Comparison of ENCODE assay signal across 1 cellular context in the genomic region with DNA sequence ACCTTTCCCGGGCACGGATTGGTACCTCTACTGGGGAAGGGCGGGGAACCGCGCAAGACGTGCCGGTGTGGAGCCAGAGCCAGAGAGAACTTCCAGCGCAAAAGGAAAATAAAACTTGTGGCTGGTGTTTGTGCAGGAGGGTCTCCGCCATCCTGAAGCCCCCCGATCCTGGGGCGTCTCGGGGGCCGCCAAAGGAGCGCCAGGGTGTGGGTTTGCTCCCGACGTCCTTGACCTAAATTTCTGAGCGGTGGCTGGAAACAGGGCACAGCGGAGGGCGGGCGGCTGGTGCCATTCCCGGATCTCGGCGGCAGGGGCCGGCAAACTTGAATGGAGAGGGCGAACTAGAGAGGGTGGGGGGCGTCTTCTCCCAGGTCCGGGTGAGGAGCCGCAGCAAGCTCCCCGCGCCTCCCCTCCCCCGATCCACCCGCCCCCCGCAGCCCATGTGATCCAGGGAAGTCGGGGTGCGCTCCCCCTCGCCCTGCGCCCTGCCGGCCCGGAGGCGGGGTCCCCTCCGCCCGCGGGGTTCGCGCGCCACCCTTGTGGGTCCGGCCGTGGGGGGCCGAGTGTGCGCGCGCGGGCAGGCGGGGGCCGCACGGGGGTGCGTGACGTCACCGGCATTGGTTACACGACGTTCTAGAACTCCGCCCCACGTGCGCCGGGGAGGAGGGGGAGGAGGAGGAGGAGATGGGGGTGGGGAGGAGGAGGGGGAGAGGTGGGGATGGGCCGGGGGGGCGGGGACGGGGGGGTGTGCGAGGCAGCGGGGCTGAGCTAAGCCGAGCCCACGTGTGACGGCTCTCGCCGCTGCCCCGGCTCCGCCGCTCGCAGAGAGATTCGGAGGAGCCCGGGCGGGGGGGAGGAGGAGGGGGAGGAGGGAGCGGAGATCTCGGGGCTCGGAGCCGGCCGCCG.
TF ChIP-seq lines count a peak whose summit lies in the region.

A gene (plus strand): TSS at position 748 of the 906 bp plus-strand sequence. CDS start 220 bp downstream, outside the sequence.

TF ChIP-seq in HepG2, 621 proteins besides CTCF, POLR2A, EP300 and RAD21 (continued from another document and continues in another):
- TF ChIP-seq SMAD3 (CRISPR knock-in tag; IDR thresholded peaks at IDR 0.05) (peak; percentile 32; the same call in 1 of the 2 replicates), HOXA5 (CRISPR knock-in tag; IDR thresholded peaks at IDR 0.05) (no peak), HNRNPK (IDR thresholded peaks at IDR 0.05; ENCODE audit: low read depth, low read length, poor library complexity, severe bottlenecking) (peak; percentile 90), PTBP1 (IDR thresholded peaks at IDR 0.05; ENCODE audit: low read depth, low read length, poor library complexity, severe bottlenecking) (no peak), NCOA2 (CRISPR knock-in tag; IDR thresholded peaks at IDR 0.05) (no peak), ZKSCAN5 (CRISPR knock-in tag; IDR thresholded peaks at IDR 0.05) (no peak), ZNF761 (CRISPR knock-in tag; conservative IDR thresholded peaks at IDR 0.05) (no peak), MED13 (CRISPR knock-in tag; IDR thresholded peaks at IDR 0.05) (0 out of 2 replicates have a peak, but pooled peaks have one; percentile 40), ZNF101 (CRISPR knock-in tag; IDR thresholded peaks at IDR 0.05; ENCODE audit: borderline replicate concordance, low read depth) (0 out of 2 replicates have a peak, but pooled peaks have one; percentile 48), SMYD3 (CRISPR knock-in tag; IDR thresholded peaks at IDR 0.05) (no peak), GABPB1 (CRISPR knock-in tag; IDR thresholded peaks at IDR 0.05) (peak; percentile 30; the same call in 1 of the 2 replicates), KAT2B (IDR thresholded peaks at IDR 0.05; ENCODE audit: borderline replicate concordance, low read depth, low read length) (no peak), ZBTB21 (CRISPR knock-in tag; IDR thresholded peaks at IDR 0.05) (peak; percentile 68; the same call in 1 of the 2 replicates), SRSF1 (optimal IDR thresholded peaks at IDR 0.05; ENCODE audit: low read depth, low read length) (no peak), SMAD1 (CRISPR knock-in tag; IDR thresholded peaks at IDR 0.05; ENCODE audit: borderline replicate concordance, low read depth) (no peak), ZNF816 (CRISPR knock-in tag; IDR thresholded peaks at IDR 0.05; ENCODE audit: borderline replicate concordance) (0 out of 2 replicates have a peak, but pooled peaks have one; percentile 34), PAX8 (CRISPR knock-in tag; IDR thresholded peaks at IDR 0.05; ENCODE audit: borderline replicate concordance) (no peak), SMARCC2 (IDR thresholded peaks at IDR 0.05) (no peak), MXD4 (CRISPR knock-in tag; IDR thresholded peaks at IDR 0.05) (no peak), TAF1 (CRISPR knock-in tag; IDR thresholded peaks at IDR 0.05) (0 out of 2 replicates have a peak, but pooled peaks have one; percentile 8), RORA (CRISPR knock-in tag; IDR thresholded peaks at IDR 0.05) (peak; percentile 84; the same call in 1 of the 2 replicates), ZNF343 (CRISPR knock-in tag; IDR thresholded peaks at IDR 0.05) (no peak), ATF7-NPFF (CRISPR knock-in tag; IDR thresholded peaks at IDR 0.05; ENCODE audit: low read depth) (peak; percentile 33; the same call in 1 of the 2 replicates), ZFP1 (CRISPR knock-in tag; IDR thresholded peaks at IDR 0.05) (peak; percentile 21; the same call in 1 of the 2 replicates), EED (CRISPR knock-in tag; IDR thresholded peaks at IDR 0.05) (no peak), MAF1 (CRISPR knock-in tag; IDR thresholded peaks at IDR 0.05; ENCODE audit: borderline replicate concordance) (no peak)
- TF ChIP-seq, protein P1, sequence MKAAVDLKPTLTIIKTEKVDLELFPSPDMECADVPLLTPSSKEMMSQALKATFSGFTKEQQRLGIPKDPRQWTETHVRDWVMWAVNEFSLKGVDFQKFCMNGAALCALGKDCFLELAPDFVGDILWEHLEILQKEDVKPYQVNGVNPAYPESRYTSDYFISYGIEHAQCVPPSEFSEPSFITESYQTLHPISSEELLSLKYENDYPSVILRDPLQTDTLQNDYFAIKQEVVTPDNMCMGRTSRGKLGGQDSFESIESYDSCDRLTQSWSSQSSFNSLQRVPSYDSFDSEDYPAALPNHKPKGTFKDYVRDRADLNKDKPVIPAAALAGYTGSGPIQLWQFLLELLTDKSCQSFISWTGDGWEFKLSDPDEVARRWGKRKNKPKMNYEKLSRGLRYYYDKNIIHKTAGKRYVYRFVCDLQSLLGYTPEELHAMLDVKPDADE (CRISPR knock-in tag; IDR thresholded peaks at IDR 0.05) = no peak
- TF ChIP-seq, protein P2, sequence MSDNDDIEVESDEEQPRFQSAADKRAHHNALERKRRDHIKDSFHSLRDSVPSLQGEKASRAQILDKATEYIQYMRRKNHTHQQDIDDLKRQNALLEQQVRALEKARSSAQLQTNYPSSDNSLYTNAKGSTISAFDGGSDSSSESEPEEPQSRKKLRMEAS (IDR thresholded peaks at IDR 0.05) = peak; percentile 89
- TF ChIP-seq, protein P3, sequence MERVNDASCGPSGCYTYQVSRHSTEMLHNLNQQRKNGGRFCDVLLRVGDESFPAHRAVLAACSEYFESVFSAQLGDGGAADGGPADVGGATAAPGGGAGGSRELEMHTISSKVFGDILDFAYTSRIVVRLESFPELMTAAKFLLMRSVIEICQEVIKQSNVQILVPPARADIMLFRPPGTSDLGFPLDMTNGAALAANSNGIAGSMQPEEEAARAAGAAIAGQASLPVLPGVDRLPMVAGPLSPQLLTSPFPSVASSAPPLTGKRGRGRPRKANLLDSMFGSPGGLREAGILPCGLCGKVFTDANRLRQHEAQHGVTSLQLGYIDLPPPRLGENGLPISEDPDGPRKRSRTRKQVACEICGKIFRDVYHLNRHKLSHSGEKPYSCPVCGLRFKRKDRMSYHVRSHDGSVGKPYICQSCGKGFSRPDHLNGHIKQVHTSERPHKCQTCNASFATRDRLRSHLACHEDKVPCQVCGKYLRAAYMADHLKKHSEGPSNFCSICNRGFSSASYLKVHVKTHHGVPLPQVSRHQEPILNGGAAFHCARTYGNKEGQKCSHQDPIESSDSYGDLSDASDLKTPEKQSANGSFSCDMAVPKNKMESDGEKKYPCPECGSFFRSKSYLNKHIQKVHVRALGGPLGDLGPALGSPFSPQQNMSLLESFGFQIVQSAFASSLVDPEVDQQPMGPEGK (CRISPR knock-in tag; IDR thresholded peaks at IDR 0.05) = peak; percentile 84; the same call in 1 of the 2 replicates
- TF ChIP-seq, protein P4, sequence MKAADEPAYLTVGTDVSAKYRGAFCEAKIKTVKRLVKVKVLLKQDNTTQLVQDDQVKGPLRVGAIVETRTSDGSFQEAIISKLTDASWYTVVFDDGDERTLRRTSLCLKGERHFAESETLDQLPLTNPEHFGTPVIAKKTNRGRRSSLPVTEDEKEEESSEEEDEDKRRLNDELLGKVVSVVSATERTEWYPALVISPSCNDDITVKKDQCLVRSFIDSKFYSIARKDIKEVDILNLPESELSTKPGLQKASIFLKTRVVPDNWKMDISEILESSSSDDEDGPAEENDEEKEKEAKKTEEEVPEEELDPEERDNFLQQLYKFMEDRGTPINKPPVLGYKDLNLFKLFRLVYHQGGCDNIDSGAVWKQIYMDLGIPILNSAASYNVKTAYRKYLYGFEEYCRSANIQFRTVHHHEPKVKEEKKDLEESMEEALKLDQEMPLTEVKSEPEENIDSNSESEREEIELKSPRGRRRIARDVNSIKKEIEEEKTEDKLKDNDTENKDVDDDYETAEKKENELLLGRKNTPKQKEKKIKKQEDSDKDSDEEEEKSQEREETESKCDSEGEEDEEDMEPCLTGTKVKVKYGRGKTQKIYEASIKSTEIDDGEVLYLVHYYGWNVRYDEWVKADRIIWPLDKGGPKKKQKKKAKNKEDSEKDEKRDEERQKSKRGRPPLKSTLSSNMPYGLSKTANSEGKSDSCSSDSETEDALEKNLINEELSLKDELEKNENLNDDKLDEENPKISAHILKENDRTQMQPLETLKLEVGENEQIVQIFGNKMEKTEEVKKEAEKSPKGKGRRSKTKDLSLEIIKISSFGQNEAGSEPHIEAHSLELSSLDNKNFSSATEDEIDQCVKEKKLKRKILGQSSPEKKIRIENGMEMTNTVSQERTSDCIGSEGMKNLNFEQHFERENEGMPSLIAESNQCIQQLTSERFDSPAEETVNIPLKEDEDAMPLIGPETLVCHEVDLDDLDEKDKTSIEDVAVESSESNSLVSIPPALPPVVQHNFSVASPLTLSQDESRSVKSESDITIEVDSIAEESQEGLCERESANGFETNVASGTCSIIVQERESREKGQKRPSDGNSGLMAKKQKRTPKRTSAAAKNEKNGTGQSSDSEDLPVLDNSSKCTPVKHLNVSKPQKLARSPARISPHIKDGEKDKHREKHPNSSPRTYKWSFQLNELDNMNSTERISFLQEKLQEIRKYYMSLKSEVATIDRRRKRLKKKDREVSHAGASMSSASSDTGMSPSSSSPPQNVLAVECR (CRISPR knock-in tag; IDR thresholded peaks at IDR 0.05; ENCODE audit: borderline replicate concordance) = peak; percentile 32
- TF ChIP-seq, protein P5, sequence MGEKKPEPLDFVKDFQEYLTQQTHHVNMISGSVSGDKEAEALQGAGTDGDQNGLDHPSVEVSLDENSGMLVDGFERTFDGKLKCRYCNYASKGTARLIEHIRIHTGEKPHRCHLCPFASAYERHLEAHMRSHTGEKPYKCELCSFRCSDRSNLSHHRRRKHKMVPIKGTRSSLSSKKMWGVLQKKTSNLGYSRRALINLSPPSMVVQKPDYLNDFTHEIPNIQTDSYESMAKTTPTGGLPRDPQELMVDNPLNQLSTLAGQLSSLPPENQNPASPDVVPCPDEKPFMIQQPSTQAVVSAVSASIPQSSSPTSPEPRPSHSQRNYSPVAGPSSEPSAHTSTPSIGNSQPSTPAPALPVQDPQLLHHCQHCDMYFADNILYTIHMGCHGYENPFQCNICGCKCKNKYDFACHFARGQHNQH (CRISPR knock-in tag; IDR thresholded peaks at IDR 0.05) = 0 out of 2 replicates have a peak, but pooled peaks have one; percentile 2
- TF ChIP-seq, protein P6, sequence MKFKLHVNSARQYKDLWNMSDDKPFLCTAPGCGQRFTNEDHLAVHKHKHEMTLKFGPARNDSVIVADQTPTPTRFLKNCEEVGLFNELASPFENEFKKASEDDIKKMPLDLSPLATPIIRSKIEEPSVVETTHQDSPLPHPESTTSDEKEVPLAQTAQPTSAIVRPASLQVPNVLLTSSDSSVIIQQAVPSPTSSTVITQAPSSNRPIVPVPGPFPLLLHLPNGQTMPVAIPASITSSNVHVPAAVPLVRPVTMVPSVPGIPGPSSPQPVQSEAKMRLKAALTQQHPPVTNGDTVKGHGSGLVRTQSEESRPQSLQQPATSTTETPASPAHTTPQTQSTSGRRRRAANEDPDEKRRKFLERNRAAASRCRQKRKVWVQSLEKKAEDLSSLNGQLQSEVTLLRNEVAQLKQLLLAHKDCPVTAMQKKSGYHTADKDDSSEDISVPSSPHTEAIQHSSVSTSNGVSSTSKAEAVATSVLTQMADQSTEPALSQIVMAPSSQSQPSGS (CRISPR knock-in tag; IDR thresholded peaks at IDR 0.05) = peak; percentile 51; the same call in 1 of the 2 replicates
- TF ChIP-seq, protein P7, sequence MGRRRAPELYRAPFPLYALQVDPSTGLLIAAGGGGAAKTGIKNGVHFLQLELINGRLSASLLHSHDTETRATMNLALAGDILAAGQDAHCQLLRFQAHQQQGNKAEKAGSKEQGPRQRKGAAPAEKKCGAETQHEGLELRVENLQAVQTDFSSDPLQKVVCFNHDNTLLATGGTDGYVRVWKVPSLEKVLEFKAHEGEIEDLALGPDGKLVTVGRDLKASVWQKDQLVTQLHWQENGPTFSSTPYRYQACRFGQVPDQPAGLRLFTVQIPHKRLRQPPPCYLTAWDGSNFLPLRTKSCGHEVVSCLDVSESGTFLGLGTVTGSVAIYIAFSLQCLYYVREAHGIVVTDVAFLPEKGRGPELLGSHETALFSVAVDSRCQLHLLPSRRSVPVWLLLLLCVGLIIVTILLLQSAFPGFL (CRISPR knock-in tag; IDR thresholded peaks at IDR 0.05) = 0 out of 2 replicates have a peak, but pooled peaks have one; percentile 75
- TF ChIP-seq, protein P8, sequence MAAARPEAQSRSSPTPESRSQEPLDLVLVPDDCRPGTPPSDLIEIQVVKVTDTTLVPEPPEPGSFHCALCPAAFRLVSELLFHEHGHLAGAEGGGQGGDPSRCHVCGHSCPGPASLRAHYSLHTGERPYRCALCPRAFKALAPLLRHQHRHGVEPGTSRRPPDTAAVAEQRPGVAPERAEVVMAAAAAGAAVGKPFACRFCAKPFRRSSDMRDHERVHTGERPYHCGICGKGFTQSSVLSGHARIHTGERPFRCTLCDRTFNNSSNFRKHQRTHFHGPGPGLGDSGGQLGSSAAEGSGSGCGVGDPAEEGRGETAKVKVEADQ (CRISPR knock-in tag; IDR thresholded peaks at IDR 0.05; ENCODE audit: borderline replicate concordance) = no peak; the same call in 1 of the 2 replicates
- TF ChIP-seq, protein P9, sequence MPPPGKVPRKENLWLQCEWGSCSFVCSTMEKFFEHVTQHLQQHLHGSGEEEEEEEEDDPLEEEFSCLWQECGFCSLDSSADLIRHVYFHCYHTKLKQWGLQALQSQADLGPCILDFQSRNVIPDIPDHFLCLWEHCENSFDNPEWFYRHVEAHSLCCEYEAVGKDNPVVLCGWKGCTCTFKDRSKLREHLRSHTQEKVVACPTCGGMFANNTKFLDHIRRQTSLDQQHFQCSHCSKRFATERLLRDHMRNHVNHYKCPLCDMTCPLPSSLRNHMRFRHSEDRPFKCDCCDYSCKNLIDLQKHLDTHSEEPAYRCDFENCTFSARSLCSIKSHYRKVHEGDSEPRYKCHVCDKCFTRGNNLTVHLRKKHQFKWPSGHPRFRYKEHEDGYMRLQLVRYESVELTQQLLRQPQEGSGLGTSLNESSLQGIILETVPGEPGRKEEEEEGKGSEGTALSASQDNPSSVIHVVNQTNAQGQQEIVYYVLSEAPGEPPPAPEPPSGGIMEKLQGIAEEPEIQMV (CRISPR knock-in tag; IDR thresholded peaks at IDR 0.05; ENCODE audit: low read depth) = no peak
- TF ChIP-seq, protein P10, sequence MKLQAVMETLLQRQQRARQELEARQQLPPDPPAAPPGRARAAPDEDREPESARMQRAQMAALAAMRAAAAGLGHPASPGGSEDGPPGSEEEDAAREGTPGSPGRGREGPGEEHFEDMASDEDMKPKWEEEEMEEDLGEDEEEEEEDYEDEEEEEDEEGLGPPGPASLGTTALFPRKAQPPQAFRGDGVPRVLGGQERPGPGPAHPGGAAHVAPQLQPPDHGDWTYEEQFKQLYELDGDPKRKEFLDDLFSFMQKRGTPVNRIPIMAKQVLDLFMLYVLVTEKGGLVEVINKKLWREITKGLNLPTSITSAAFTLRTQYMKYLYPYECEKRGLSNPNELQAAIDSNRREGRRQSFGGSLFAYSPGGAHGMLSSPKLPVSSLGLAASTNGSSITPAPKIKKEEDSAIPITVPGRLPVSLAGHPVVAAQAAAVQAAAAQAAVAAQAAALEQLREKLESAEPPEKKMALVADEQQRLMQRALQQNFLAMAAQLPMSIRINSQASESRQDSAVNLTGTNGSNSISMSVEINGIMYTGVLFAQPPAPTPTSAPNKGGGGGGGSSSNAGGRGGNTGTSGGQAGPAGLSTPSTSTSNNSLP (IDR thresholded peaks at IDR 0.05; ENCODE audit: low read depth, low read length) = no peak
